ENCODE assay signal across 1 cellular context in the genomic region with DNA sequence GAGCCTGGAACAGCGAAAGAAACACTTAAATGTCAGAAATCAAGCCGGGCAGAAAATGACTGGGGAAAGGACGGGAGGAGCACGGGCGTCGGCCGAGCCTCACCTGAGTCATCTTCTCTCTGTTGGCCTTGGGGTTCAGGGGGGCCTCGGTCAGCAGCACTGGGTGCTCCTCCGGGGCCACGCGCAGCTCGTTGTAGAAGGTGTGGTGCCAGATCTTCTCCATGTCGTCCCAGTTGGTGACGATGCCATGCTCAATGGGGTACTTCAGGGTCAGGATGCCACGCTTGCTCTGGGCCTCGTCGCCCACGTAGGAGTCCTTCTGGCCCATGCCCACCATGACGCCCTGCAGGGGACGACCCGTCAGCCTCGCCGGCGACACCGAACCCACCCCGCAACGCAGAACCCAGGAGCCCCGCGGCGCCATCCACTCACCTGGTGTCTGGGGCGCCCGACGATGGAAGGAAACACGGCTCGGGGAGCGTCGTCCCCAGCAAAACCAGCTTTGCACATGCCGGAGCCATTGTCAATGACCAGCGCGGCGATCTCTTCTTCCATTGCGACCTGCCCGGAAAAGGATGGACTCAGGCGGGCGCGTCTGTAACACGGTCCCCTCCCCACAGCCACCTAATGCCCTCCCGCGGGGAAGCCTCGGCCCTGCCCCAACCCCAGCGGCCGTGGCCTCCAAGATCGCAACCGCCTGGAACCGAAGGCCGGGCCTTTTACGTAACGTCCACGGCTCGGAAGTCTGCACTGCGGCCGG.
A peak's percentile ranks its signal among the peaks of the same experiment; 100 is the strongest.
TF ChIP-seq lines count a peak whose summit lies in the region.

No MANE protein-coding gene starts in this region.

TF ChIP-seq in GM12878, 131 proteins besides CTCF, POLR2A, EP300 and RAD21 (continued from another document and continues in another):
- TF ChIP-seq, protein P1, sequence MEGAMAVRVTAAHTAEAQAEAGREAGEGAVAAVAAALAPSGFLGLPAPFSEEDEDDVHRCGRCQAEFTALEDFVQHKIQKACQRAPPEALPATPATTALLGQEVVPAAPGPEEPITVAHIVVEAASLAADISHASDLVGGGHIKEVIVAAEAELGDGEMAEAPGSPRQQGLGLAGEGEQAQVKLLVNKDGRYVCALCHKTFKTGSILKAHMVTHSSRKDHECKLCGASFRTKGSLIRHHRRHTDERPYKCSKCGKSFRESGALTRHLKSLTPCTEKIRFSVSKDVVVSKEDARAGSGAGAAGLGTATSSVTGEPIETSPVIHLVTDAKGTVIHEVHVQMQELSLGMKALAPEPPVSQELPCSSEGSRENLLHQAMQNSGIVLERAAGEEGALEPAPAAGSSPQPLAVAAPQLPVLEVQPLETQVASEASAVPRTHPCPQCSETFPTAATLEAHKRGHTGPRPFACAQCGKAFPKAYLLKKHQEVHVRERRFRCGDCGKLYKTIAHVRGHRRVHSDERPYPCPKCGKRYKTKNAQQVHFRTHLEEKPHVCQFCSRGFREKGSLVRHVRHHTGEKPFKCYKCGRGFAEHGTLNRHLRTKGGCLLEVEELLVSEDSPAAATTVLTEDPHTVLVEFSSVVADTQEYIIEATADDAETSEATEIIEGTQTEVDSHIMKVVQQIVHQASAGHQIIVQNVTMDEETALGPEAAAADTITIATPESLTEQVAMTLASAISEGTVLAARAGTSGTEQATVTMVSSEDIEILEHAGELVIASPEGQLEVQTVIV (IDR thresholded peaks at IDR 0.05; ENCODE audit: borderline replicate concordance, partially characterized antibody), result no peak
- TF ChIP-seq CBX5 (IDR thresholded peaks at IDR 0.05; ENCODE audit: low read depth), result no peak
- TF ChIP-seq MTA3 (IDR thresholded peaks at IDR 0.05; ENCODE audit: borderline replicate concordance, low read length), result no peak
- TF ChIP-seq, protein P2, sequence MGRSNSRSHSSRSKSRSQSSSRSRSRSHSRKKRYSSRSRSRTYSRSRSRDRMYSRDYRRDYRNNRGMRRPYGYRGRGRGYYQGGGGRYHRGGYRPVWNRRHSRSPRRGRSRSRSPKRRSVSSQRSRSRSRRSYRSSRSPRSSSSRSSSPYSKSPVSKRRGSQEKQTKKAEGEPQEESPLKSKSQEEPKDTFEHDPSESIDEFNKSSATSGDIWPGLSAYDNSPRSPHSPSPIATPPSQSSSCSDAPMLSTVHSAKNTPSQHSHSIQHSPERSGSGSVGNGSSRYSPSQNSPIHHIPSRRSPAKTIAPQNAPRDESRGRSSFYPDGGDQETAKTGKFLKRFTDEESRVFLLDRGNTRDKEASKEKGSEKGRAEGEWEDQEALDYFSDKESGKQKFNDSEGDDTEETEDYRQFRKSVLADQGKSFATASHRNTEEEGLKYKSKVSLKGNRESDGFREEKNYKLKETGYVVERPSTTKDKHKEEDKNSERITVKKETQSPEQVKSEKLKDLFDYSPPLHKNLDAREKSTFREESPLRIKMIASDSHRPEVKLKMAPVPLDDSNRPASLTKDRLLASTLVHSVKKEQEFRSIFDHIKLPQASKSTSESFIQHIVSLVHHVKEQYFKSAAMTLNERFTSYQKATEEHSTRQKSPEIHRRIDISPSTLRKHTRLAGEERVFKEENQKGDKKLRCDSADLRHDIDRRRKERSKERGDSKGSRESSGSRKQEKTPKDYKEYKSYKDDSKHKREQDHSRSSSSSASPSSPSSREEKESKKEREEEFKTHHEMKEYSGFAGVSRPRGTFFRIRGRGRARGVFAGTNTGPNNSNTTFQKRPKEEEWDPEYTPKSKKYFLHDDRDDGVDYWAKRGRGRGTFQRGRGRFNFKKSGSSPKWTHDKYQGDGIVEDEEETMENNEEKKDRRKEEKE (IDR thresholded peaks at IDR 0.05), result no peak
- no peak for TF ChIP-seq MTA2 (IDR thresholded peaks at IDR 0.05; ENCODE audit: low read depth)
- no peak for TF ChIP-seq GABPA (IDR thresholded peaks at IDR 0.05; ENCODE audit: low read depth)
- TF ChIP-seq NFXL1 (IDR thresholded peaks at IDR 0.05; ENCODE audit: borderline replicate concordance), result no peak
- no peak for TF ChIP-seq ETV6 (conservative IDR thresholded peaks at IDR 0.05 in 1 of 2, IDR thresholded peaks at IDR 0.05 in 1 of 2; ENCODE audit: borderline replicate concordance in 1 of 2, low read depth in 1 of 2)
- TF ChIP-seq ASH2L (IDR thresholded peaks at IDR 0.05; ENCODE audit: borderline replicate concordance, low read depth), result no peak
- no peak for TF ChIP-seq IKZF2 (IDR thresholded peaks at IDR 0.05)
- TF ChIP-seq HDGF (IDR thresholded peaks at IDR 0.05), result 0 out of 2 replicates have a peak, but pooled peaks have one; percentile 68
- TF ChIP-seq, protein P3, sequence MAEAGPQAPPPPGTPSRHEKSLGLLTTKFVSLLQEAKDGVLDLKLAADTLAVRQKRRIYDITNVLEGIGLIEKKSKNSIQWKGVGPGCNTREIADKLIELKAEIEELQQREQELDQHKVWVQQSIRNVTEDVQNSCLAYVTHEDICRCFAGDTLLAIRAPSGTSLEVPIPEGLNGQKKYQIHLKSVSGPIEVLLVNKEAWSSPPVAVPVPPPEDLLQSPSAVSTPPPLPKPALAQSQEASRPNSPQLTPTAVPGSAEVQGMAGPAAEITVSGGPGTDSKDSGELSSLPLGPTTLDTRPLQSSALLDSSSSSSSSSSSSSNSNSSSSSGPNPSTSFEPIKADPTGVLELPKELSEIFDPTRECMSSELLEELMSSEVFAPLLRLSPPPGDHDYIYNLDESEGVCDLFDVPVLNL (IDR thresholded peaks at IDR 0.05; ENCODE audit: low read depth, low read length), result no peak
- TF ChIP-seq STAT3 (IDR thresholded peaks at IDR 0.05; ENCODE audit: low read depth, low read length), result no peak
- no peak for TF ChIP-seq ZBED1 (IDR thresholded peaks at IDR 0.05; ENCODE audit: borderline replicate concordance)
- peak; percentile 91 for TF ChIP-seq POLR2AphosphoS5 (IDR thresholded peaks at IDR 0.05; ENCODE audit: low read length)
- TF ChIP-seq TARDBP (IDR thresholded peaks at IDR 0.05; ENCODE audit: borderline replicate concordance), result 0 out of 2 replicates have a peak, but pooled peaks have one; percentile 13
- TF ChIP-seq, protein P4, sequence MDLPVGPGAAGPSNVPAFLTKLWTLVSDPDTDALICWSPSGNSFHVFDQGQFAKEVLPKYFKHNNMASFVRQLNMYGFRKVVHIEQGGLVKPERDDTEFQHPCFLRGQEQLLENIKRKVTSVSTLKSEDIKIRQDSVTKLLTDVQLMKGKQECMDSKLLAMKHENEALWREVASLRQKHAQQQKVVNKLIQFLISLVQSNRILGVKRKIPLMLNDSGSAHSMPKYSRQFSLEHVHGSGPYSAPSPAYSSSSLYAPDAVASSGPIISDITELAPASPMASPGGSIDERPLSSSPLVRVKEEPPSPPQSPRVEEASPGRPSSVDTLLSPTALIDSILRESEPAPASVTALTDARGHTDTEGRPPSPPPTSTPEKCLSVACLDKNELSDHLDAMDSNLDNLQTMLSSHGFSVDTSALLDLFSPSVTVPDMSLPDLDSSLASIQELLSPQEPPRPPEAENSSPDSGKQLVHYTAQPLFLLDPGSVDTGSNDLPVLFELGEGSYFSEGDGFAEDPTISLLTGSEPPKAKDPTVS (IDR thresholded peaks at IDR 0.05; ENCODE audit: low read depth, low read length), result no peak
- TF ChIP-seq BRCA1 (IDR thresholded peaks at IDR 0.05; ENCODE audit: low read depth, low read length), result no peak
- no peak for TF ChIP-seq MEF2B (IDR thresholded peaks at IDR 0.05; ENCODE audit: partially characterized antibody, poor library complexity, severe bottlenecking)
- no peak for TF ChIP-seq HDAC2 (IDR thresholded peaks at IDR 0.05)
- TF ChIP-seq, protein P5, sequence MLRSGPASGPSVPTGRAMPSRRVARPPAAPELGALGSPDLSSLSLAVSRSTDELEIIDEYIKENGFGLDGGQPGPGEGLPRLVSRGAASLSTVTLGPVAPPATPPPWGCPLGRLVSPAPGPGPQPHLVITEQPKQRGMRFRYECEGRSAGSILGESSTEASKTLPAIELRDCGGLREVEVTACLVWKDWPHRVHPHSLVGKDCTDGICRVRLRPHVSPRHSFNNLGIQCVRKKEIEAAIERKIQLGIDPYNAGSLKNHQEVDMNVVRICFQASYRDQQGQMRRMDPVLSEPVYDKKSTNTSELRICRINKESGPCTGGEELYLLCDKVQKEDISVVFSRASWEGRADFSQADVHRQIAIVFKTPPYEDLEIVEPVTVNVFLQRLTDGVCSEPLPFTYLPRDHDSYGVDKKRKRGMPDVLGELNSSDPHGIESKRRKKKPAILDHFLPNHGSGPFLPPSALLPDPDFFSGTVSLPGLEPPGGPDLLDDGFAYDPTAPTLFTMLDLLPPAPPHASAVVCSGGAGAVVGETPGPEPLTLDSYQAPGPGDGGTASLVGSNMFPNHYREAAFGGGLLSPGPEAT (IDR thresholded peaks at IDR 0.05; ENCODE audit: low read depth), result no peak
- no peak; the same call in 1 of the 2 replicates for TF ChIP-seq SIN3A (IDR thresholded peaks at IDR 0.05; ENCODE audit: low read depth, low read length)
- TF ChIP-seq MYC (IDR thresholded peaks at IDR 0.05; ENCODE audit: insufficient read depth, insufficient read length, insufficient replicate concordance, low read length, severe bottlenecking), result no peak
- TF ChIP-seq SUZ12 (IDR thresholded peaks at IDR 0.05; ENCODE audit: unreplicated experiment), result no peak
- TF ChIP-seq, protein P6, sequence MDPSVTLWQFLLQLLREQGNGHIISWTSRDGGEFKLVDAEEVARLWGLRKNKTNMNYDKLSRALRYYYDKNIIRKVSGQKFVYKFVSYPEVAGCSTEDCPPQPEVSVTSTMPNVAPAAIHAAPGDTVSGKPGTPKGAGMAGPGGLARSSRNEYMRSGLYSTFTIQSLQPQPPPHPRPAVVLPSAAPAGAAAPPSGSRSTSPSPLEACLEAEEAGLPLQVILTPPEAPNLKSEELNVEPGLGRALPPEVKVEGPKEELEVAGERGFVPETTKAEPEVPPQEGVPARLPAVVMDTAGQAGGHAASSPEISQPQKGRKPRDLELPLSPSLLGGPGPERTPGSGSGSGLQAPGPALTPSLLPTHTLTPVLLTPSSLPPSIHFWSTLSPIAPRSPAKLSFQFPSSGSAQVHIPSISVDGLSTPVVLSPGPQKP (IDR thresholded peaks at IDR 0.05; ENCODE audit: low read depth, low read length), result no peak
- TF ChIP-seq NBN (IDR thresholded peaks at IDR 0.05), result no peak
- TF ChIP-seq MYB (IDR thresholded peaks at IDR 0.05; ENCODE audit: borderline replicate concordance, low read depth, low read length), result no peak
- 0 out of 3 replicates have a peak, but pooled peaks have one; percentile 68 for TF ChIP-seq POU2F2 (IDR thresholded peaks at IDR 0.05; ENCODE audit: borderline replicate concordance, low read depth, low read length)
- no peak for TF ChIP-seq NFIC (IDR thresholded peaks at IDR 0.05; ENCODE audit: low read depth, low read length)
- TF ChIP-seq, protein P7, sequence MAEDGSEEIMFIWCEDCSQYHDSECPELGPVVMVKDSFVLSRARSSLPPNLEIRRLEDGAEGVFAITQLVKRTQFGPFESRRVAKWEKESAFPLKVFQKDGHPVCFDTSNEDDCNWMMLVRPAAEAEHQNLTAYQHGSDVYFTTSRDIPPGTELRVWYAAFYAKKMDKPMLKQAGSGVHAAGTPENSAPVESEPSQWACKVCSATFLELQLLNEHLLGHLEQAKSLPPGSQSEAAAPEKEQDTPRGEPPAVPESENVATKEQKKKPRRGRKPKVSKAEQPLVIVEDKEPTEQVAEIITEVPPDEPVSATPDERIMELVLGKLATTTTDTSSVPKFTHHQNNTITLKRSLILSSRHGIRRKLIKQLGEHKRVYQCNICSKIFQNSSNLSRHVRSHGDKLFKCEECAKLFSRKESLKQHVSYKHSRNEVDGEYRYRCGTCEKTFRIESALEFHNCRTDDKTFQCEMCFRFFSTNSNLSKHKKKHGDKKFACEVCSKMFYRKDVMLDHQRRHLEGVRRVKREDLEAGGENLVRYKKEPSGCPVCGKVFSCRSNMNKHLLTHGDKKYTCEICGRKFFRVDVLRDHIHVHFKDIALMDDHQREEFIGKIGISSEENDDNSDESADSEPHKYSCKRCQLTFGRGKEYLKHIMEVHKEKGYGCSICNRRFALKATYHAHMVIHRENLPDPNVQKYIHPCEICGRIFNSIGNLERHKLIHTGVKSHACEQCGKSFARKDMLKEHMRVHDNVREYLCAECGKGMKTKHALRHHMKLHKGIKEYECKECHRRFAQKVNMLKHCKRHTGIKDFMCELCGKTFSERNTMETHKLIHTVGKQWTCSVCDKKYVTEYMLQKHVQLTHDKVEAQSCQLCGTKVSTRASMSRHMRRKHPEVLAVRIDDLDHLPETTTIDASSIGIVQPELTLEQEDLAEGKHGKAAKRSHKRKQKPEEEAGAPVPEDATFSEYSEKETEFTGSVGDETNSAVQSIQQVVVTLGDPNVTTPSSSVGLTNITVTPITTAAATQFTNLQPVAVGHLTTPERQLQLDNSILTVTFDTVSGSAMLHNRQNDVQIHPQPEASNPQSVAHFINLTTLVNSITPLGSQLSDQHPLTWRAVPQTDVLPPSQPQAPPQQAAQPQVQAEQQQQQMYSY (CRISPR knock-in tag; IDR thresholded peaks at IDR 0.05), result no peak
- no peak for TF ChIP-seq NRF1 (conservative IDR thresholded peaks at IDR 0.05; ENCODE audit: low read depth, low read length)
- TF ChIP-seq SMAD1 (IDR thresholded peaks at IDR 0.05; ENCODE audit: low read depth, partially characterized antibody), result no peak
- TF ChIP-seq CHD2 (IDR thresholded peaks at IDR 0.05; ENCODE audit: borderline replicate concordance, low read depth, low read length), result no peak
- no peak for TF ChIP-seq BCL11A (IDR thresholded peaks at IDR 0.05; ENCODE audit: low read depth, low read length)
- TF ChIP-seq LARP7 (IDR thresholded peaks at IDR 0.05), result peak; percentile 62
- peak; percentile 33; the same call in 1 of the 2 replicates for TF ChIP-seq POLR2AphosphoS2 (IDR thresholded peaks at IDR 0.05; ENCODE audit: low read depth, low read length)
- TF ChIP-seq, protein P8, sequence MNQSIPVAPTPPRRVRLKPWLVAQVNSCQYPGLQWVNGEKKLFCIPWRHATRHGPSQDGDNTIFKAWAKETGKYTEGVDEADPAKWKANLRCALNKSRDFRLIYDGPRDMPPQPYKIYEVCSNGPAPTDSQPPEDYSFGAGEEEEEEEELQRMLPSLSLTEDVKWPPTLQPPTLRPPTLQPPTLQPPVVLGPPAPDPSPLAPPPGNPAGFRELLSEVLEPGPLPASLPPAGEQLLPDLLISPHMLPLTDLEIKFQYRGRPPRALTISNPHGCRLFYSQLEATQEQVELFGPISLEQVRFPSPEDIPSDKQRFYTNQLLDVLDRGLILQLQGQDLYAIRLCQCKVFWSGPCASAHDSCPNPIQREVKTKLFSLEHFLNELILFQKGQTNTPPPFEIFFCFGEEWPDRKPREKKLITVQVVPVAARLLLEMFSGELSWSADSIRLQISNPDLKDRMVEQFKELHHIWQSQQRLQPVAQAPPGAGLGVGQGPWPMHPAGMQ (IDR thresholded peaks at IDR 0.05; ENCODE audit: borderline replicate concordance), result no peak
- no peak for TF ChIP-seq CBFB (IDR thresholded peaks at IDR 0.05; ENCODE audit: low read depth)
